8 cellular contexts compared by ENCODE assay signal in genomic region chr4:38663801-38664703, GRCh38. TPM values are rescaled to one million over a fixed set of nuclear protein-coding genes. Genes with fewer than 3 reads are reported as not detected.
A peak's percentile ranks its signal among the peaks of the same experiment; 100 is the strongest.
DNase-seq lines count a peak whose midpoint lies in the region; ATAC-seq and TF ChIP-seq lines count a peak whose summit lies in the region.

TSS of gene KLF3 (plus strand) at chr4:38664199. CDS start at chr4:38680626, 16,427 bp downstream.

- H3K9me3 ChIP-seq in ovary, result no peaks in the 10 kb centered on the region
- H3K9me3 ChIP-seq in thymus (ENCODE audit: control insufficient read depth), result no peaks in the 10 kb centered on the region

- H3K36me3 ChIP-seq in ovary, result no peaks in the 10 kb centered on the region
- H3K36me3 ChIP-seq in thymus (ENCODE audit: control insufficient read depth, insufficient read depth), result no peaks in the 10 kb centered on the region

- intact Hi-C loops in Right ventricle myocardium inferior (cut with DNase I) (loop anchor here (2.0 kb wide), 1 partner anchor 345 kb away; no protein-coding TSS in a partner anchor), ovary (cut with DNase I) (loop anchor here in 1 of 4 donors (10.0 kb wide), 1 partner anchor 979 kb away; the partner anchor contains the start of gene RELL1)

- no peaks in the 10 kb centered on the region for H3K27me3 ChIP-seq in ovary
- peaks cover 3% of the 10 kb centered on the region for H3K27me3 ChIP-seq in thymus (ENCODE audit: control insufficient read depth, insufficient read depth)

- DNase-seq in GM04503 (ENCODE audit: low read depth) (peak; percentile 31), HFF-Myc (ENCODE audit: extremely low read depth, low read depth) (no peak), NB4 (ENCODE audit: low read depth) (peak; percentile 91), SW480 (ENCODE audit: low spot score) (peak; percentile 73), Right ventricle myocardium inferior (ENCODE audit: missing footprints) (peak; percentile 99), ovary (peak; percentile 92 to 95 (median 93))
- peak; percentile 64 for DNase-seq in activated naive CD8-positive, alpha-beta T cell treated with anti-CD3 and anti-CD28 coated beads, Interleukin-2, amount 50 U/mL, for 16 hours (ENCODE audit: low read depth, low spot score)

- peak within 1 kb of the TSS; percentile 97 to 98 for H3K27ac ChIP-seq in ovary
- peak within 1 kb of the TSS; percentile 96 for H3K27ac ChIP-seq in thymus (ENCODE audit: low read depth)

- TF ChIP-seq POLR2A in NB4 (IDR thresholded peaks at IDR 0.05; ENCODE audit: extremely low read depth, insufficient read length), result peak; percentile 43
- peak; percentile 88 for TF ChIP-seq POLR2A in ovary (IDR thresholded peaks at IDR 0.05)

- no peak for TF ChIP-seq EP300 in ovary (IDR thresholded peaks at IDR 0.05)

- TF ChIP-seq CTCF in HFF-Myc (IDR thresholded peaks at IDR 0.05; ENCODE audit: low read depth, low read length, missing control alignments) (no peak), NB4 (IDR thresholded peaks at IDR 0.05; ENCODE audit: low read depth, low read length) (no peak), ovary (IDR thresholded peaks at IDR 0.05) (no peak)

- H3K4me1 ChIP-seq in ovary (ENCODE audit: insufficient read depth) (no peaks in the 10 kb centered on the region), thymus (ENCODE audit: control insufficient read depth, insufficient read depth, low read length) (peaks cover 15% of the 10 kb centered on the region)

- WGBS in ovary, 3 donors, result 0 to 1% (median 1%) methylated on average over 55 to 105 of the region's 110 CpGs
- WGBS in thymus, result under 1% methylated on average over 110 of the region's 110 CpGs

- peak; percentile 90 for ATAC-seq in Right ventricle myocardium inferior

- H3K4me3 ChIP-seq in HFF-Myc (replicated peaks; ENCODE audit: low read depth, low read length) (peak within 1 kb of the TSS; percentile 71), NB4 (ENCODE audit: low read depth, low read length) (peak within 1 kb of the TSS; percentile 58), ovary (peak within 1 kb of the TSS; percentile 74), thymus (ENCODE audit: low read length) (peak within 1 kb of the TSS; percentile 93)

RNA-seq across cellular contexts. Expression of gene KLF3, which starts in this region (rescaled TPM):
- total RNA-seq in Right ventricle myocardium inferior (18.9 TPM), ovary (100 to 1,000 TPM in 1 of 7 donors, 10 to 100 TPM in 6; 67.9 to 111 (median 76.7) TPM)
- polyA plus RNA-seq in ovary (10 to 100 TPM; 32.9 to 43.8 TPM), thymus (23.8 TPM)
